1 cellular context compared by ENCODE assay signal in the genomic region with DNA sequence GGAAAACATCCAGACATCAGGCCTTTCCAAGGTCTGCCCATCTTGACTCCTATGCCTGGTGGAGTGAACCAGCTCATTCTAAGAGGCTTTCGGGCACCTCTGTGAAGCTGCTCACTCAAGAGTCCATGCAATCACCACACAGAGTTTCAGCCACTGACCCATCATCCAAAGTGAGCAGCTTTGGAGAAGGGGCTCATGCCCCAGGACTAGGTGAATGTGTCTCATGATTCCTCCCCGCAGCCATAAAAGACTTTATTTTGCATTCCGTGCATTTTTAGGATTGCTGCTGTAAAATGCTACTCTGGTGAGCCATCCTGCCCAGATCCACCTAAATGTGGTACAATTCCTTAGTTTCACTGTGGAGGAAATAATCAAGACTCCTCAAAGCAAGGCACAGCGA.
TF ChIP-seq lines count a peak whose summit lies in the region.

No MANE protein-coding gene starts in this region.

TF ChIP-seq in Ishikawa, 13 proteins besides CTCF, POLR2A, EP300 and RAD21 (continued from another document):
- TF ChIP-seq, protein P1, sequence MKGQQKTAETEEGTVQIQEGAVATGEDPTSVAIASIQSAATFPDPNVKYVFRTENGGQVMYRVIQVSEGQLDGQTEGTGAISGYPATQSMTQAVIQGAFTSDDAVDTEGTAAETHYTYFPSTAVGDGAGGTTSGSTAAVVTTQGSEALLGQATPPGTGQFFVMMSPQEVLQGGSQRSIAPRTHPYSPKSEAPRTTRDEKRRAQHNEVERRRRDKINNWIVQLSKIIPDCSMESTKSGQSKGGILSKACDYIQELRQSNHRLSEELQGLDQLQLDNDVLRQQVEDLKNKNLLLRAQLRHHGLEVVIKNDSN (IDR thresholded peaks at IDR 0.05): no peak
- no peak for TF ChIP-seq NFIC (IDR thresholded peaks at IDR 0.05)
- TF ChIP-seq TEAD4 (IDR thresholded peaks at IDR 0.05): peak; percentile 90
